In the genomic region with DNA sequence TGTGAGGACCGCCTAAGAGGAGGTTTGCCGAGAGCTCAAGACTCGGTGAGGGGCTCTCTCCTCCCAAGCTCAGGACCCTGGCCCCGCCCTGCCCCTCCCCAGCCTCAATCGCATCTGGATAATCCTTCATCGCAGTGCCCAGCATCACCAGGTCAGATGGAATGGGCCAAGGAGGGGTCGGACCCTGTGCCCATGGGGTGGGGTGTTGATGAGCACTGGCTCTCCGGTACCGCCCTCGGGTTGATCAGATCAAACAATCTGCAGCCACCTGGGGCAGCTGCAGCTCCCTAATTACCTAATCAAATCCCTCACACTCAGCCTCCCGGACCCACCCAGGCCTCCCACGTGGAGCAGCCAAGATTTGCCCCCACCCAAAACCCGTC, we compare ENCODE assay signal across 8 cellular contexts. TPM values are rescaled to one million over a fixed set of nuclear protein-coding genes. Genes with fewer than 3 reads are reported as not detected.
DNase-seq lines count a peak whose midpoint lies in the region; ATAC-seq and TF ChIP-seq lines count a peak whose summit lies in the region.
"Had no signal": no experiment of that assay in that cellular context is flagged by ENCODE, and none has a peak within 500 bp of the region (broad histone marks: within the 10 kb centered on the region; RNA-seq: fewer than 3 reads in every experiment).

No MANE protein-coding gene starts in this region.

- H3K9me3 ChIP-seq in IMR-90 (ENCODE audit: control insufficient read depth, insufficient read depth, low read length) = no peaks in the 10 kb centered on the region
- H3K9me3 ChIP-seq in colonic mucosa = no peaks in the 10 kb centered on the region
- H3K9me3 ChIP-seq in neuronal stem cell (replicated peaks in 1 of 2; ENCODE audit: control insufficient read depth in 2 of 2, insufficient read depth in 1 of 2, low read depth in 1 of 2, low read length in 2 of 2) = no peaks in the 10 kb centered on the region
- no peaks in the 10 kb centered on the region for H3K9me3 ChIP-seq in adrenal gland (replicated peaks in 1 of 3)

- no peak overlapping the region for H2BK15ac ChIP-seq in IMR-90 (ENCODE audit: low read depth, low read length)
- no peak overlapping the region for H2BK15ac ChIP-seq in neuronal stem cell (ENCODE audit: low read length)

- H4K20me1 ChIP-seq in IMR-90 (ENCODE audit: insufficient read depth, low read length) = no peaks in the 10 kb centered on the region

- H3K36me3 ChIP-seq in IMR-90 (ENCODE audit: control insufficient read depth, insufficient read depth, low read length) = no peaks in the 10 kb centered on the region
- no peaks in the 10 kb centered on the region for H3K36me3 ChIP-seq in colonic mucosa
- H3K36me3 ChIP-seq in neuronal stem cell (replicated peaks in 1 of 2; ENCODE audit: control insufficient read depth in 2 of 2, insufficient read depth in 2 of 2, low read length in 2 of 2) = no peaks in the 10 kb centered on the region
- H3K36me3 ChIP-seq in adrenal gland (replicated peaks in 1 of 2) = no peaks in the 10 kb centered on the region

- ATAC-seq in IMR-90 (ENCODE audit: low read depth) (no peak), GM19023 (IDR thresholded peaks at IDR 0.05; ENCODE audit: unreplicated experiment) (no peak)

- H2AFZ ChIP-seq in IMR-90 (replicated peaks; ENCODE audit: low read length, poor library complexity) (peak overlapping the region; percentile 47), neuronal stem cell (ENCODE audit: low read length) (peak overlapping the region; percentile 4)

- no peak overlapping the region for H4K5ac ChIP-seq in IMR-90 (ENCODE audit: low read depth, low read length)

- H3K4me1 ChIP-seq in IMR-90 (ENCODE audit: control insufficient read depth, insufficient read depth, low read length) = no peaks in the 10 kb centered on the region
- H3K4me1 ChIP-seq in colonic mucosa = peaks cover 5% of the 10 kb centered on the region
- H3K4me1 ChIP-seq in neuronal stem cell (ENCODE audit: control insufficient read depth in 2 of 2, insufficient read depth in 1 of 2, low read depth in 1 of 2, low read length in 2 of 2) = peaks cover 0 to 11% of the 10 kb centered on the region in 2 donors
- H3K4me1 ChIP-seq in adrenal gland (replicated peaks in 1 of 2) = no peaks in the 10 kb centered on the region

- H3K14ac ChIP-seq in IMR-90 (replicated peaks; ENCODE audit: low read depth, low read length) (no peak overlapping the region), neuronal stem cell (ENCODE audit: low read length) (no peak overlapping the region)

- H2BK5ac ChIP-seq in IMR-90 (ENCODE audit: low read depth, low read length, poor library complexity, severe bottlenecking) = no peak overlapping the region
- no peak overlapping the region for H2BK5ac ChIP-seq in neuronal stem cell (ENCODE audit: low read length)

- no peak overlapping the region for H2BK12ac ChIP-seq in neuronal stem cell (ENCODE audit: low read length)

- H3K9ac ChIP-seq in IMR-90 (ENCODE audit: low read depth, low read length) = no peak overlapping the region
- H3K9ac ChIP-seq in colonic mucosa (ENCODE audit: low read depth in 2 of 2, low read length in 2 of 2) = no peak overlapping the region
- no peak overlapping the region for H3K9ac ChIP-seq in neuronal stem cell (ENCODE audit: low read depth, low read length, poor library complexity)

- H4K8ac ChIP-seq in IMR-90 (ENCODE audit: low read depth in 2 of 2, low read length in 2 of 2) (no peak overlapping the region), neuronal stem cell (ENCODE audit: low read depth, low read length) (no peak overlapping the region)

- H3K9me1 ChIP-seq in IMR-90 (ENCODE audit: insufficient read depth, low read length) = no peaks in the 10 kb centered on the region

- H3K27ac ChIP-seq in IMR-90 (ENCODE audit: insufficient read depth, low read length) = no peak overlapping the region
- H3K27ac ChIP-seq in colonic mucosa = no peak overlapping the region
- H3K27ac ChIP-seq in neuronal stem cell (replicated peaks; ENCODE audit: low read length) = no peak overlapping the region
- H3K27ac ChIP-seq in adrenal gland = no peak overlapping the region

- H4K91ac ChIP-seq in IMR-90 (ENCODE audit: insufficient read depth, low read depth, low read length) (no peak overlapping the region), neuronal stem cell (ENCODE audit: low read depth, low read length, poor library complexity) (no peak overlapping the region)

- no peak for TF ChIP-seq CTCF in GM10248 (IDR thresholded peaks at IDR 0.05; ENCODE audit: control extremely low read depth, extremely low read depth, low read depth, missing control alignments)
- TF ChIP-seq CTCF in IMR-90 (conservative IDR thresholded peaks at IDR 0.05; ENCODE audit: low read depth, low read length) = no peak
- TF ChIP-seq CTCF in colonic mucosa (IDR thresholded peaks at IDR 0.05) = no peak
- TF ChIP-seq CTCF in adrenal gland (IDR thresholded peaks at IDR 0.05) = no peak

- DNase-seq in GM10248 (ENCODE audit: extremely low spot score) (peak; percentile 18), IMR-90 (no peak), colonic mucosa (no peak), neuronal stem cell (ENCODE audit: low spot score) (no peak), adrenal gland (no peak), GM03348 (ENCODE audit: low spot score) (no peak)

- POLR2A ChIA-PET in GM10248 (lab: Yijun Ruan, JAX) (no interaction called here), IMR-90 (lab: Charles Lee; ENCODE audit: unreplicated experiment) (no interaction called here)

- H3K4ac ChIP-seq in IMR-90 (ENCODE audit: low read depth, low read length) (no peak overlapping the region), neuronal stem cell (ENCODE audit: low read length) (no peak overlapping the region)

- intact Hi-C loops in IMR-90 (cut with micrococcal nuclease) = loop anchor here (1.0 kb wide), 1 partner anchor 228 kb away; no protein-coding TSS in a partner anchor
- intact Hi-C loops in colonic mucosa (cut with DNase I) = loop anchor here (5.0 kb wide), 1 partner anchor 230 kb away; no protein-coding TSS in a partner anchor
- intact Hi-C loops in adrenal gland (cut with DNase I) = no loop called here

- no peak overlapping the region for H3K18ac ChIP-seq in IMR-90 (ENCODE audit: low read depth, low read length)
- no peak overlapping the region for H3K18ac ChIP-seq in neuronal stem cell (ENCODE audit: low read length)

- peaks cover 2% of the 10 kb centered on the region; the same call in 1 of the 2 replicates for H3K27me3 ChIP-seq in IMR-90 (ENCODE audit: control insufficient read depth, insufficient read depth, low read length)
- no peaks in the 10 kb centered on the region for H3K27me3 ChIP-seq in colonic mucosa
- H3K27me3 ChIP-seq in neuronal stem cell (ENCODE audit: control insufficient read depth in 3 of 3, insufficient read depth in 3 of 3, low read depth in 1 of 3, low read length in 3 of 3) = peaks cover 0 to 4% (median 0%) of the 10 kb centered on the region in 3 experiments
- H3K27me3 ChIP-seq in adrenal gland = no peaks in the 10 kb centered on the region

- H2AK5ac ChIP-seq in IMR-90 (ENCODE audit: low read depth, low read length) (no peak overlapping the region), neuronal stem cell (ENCODE audit: low read depth, low read length) (peak overlapping the region; percentile 19)

- H3K4me2 ChIP-seq in IMR-90 (ENCODE audit: low read depth, low read length) (no peak overlapping the region), neuronal stem cell (ENCODE audit: insufficient read depth, low read length, poor library complexity, severe bottlenecking) (no peak overlapping the region)
- H3K4me2 ChIP-seq: smooth muscle cell had no signal

- 0% methylated on average over 1 of the region's 13 CpGs; no CpG with 5 or more reads in 1 of the 2 experiments for WGBS in IMR-90 (ENCODE audit: extremely low coverage in 2 of 2, insufficient read length in 1 of 2), 2 experiments
- WGBS in neuronal stem cell (ENCODE audit: extremely low coverage in 2 of 2, insufficient read length in 2 of 2, insufficient replicate concordance in 1 of 2), 2 donors = no CpG with 5 or more reads among the region's 13 CpGs
- 39 to 47% (median 42%) methylated on average over 2 to 13 of the region's 13 CpGs for WGBS in adrenal gland, 4 donors

- in situ Hi-C loops in IMR-90 (cut with MboI; ENCODE audit: low sequenced_read_pairs) = no loop called here

- H3K79me1 ChIP-seq in IMR-90 (ENCODE audit: low read depth in 1 of 2, low read length in 2 of 2) (no peaks in the 10 kb centered on the region), neuronal stem cell (ENCODE audit: low read depth, low read length) (no peaks in the 10 kb centered on the region)

- TF ChIP-seq POLR2A in IMR-90 (IDR thresholded peaks at IDR 0.05; ENCODE audit: low read depth, low read length) (no peak), adrenal gland (IDR thresholded peaks at IDR 0.05) (no peak)

- H3K4me3 ChIP-seq in IMR-90 (ENCODE audit: insufficient read depth, low read depth, low read length) (no peak overlapping the region), colonic mucosa (peak overlapping the region; percentile 1), neuronal stem cell (ENCODE audit: low read length in 2 of 2) (no peak overlapping the region), adrenal gland (no peak overlapping the region)
- H3K4me3 ChIP-seq: smooth muscle cell had no signal

- H2BK20ac ChIP-seq in IMR-90 (ENCODE audit: low read depth, low read length) = no peak overlapping the region

- H3K23ac ChIP-seq in IMR-90 (ENCODE audit: low read depth, low read length) (no peak overlapping the region), neuronal stem cell (ENCODE audit: low read depth, low read length, poor library complexity) (peak overlapping the region; percentile 29)

- no peak overlapping the region for H3K56ac ChIP-seq in IMR-90 (ENCODE audit: extremely low read depth, insufficient read depth, low read length)

- dilution Hi-C loops in IMR-90 (cut with HindIII; ENCODE audit: low sequenced_read_pairs, unreplicated experiment) = no loop called here

- H2BK120ac ChIP-seq in IMR-90 (ENCODE audit: low read depth, low read length) (no peak overlapping the region), neuronal stem cell (ENCODE audit: low read depth, low read length) (no peak overlapping the region)

- no TSS peak for BruUV-seq in IMR-90 (replicated peaks; lab: Mats Ljungman, UMichigan)

- CTCF ChIA-PET in GM10248 (lab: Yijun Ruan, JAX) = interaction anchor here (0.7 to 8.3 kb wide), 23 partner anchors 10 to 530 kb away, joined by 3 to 78 read pairs (median 7); a partner anchor contains a TSS
- CTCF ChIA-PET in IMR-90 (lab: Yijun Ruan, JAX) = interaction anchor here (0.6 to 0.7 kb wide), 6 partner anchors 15 to 202 kb away, joined by 3 to 5 read pairs (median 4); no protein-coding TSS in a partner anchor

- TF ChIP-seq RAD21 in IMR-90 (IDR thresholded peaks at IDR 0.05; ENCODE audit: low read length) = no peak

- H2AK9ac ChIP-seq in IMR-90 (replicated peaks; ENCODE audit: low read depth, low read length, poor library complexity) = no peak overlapping the region

RNA-seq across cellular contexts. Expression of a gene that starts 24.4 kb away (rescaled TPM):
- total RNA-seq in IMR-90 (2012; rRNA removed) (8.1 and 9.7 TPM in 2 replicates), colonic mucosa (10 to 100 TPM; 28.8 to 35.3 TPM), adrenal gland (10 to 100 TPM in 3 of 8 donors, 1 to 10 TPM in 5; 8.4 to 11.6 (median 9.3) TPM)
- polyA plus RNA-seq in IMR-90 (2012; rRNA removed) (3.9 and 4.4 TPM in 2 replicates), adrenal gland (10 to 100 TPM in 1 of 3 donors, 1 to 10 TPM in 2; 5.2 to 13.3 (median 5.4) TPM)
- 1.3 and 1.8 TPM in 2 replicates for polyA plus RNA-seq in IMR-90 (2012; cell fraction: cytosol; rRNA removed)
- polyA plus RNA-seq in IMR-90 (2012; cell fraction: nucleus; rRNA removed; ENCODE audit: low replicate concordance) = 1.0 and 7.9 TPM in 2 replicates
- polyA plus RNA-seq in neuronal stem cell (2013, experiment 1 of 2) = 1.9 TPM
- polyA plus RNA-seq in neuronal stem cell (2013, experiment 2 of 2) = 1.8 TPM

Comparison
In these comparisons a context has a peak if more than half of its experiments do, and no peak if none do; other contexts are left out.
1. intact Hi-C loops: an anchor here in IMR-90 (1.0 kb wide) and colonic mucosa (5.0 kb wide); none called in adrenal gland.